ENCODE assay signal across 8 cellular contexts in genomic region chr11:64244966-64245365, GRCh38. TPM values are rescaled to one million over a fixed set of nuclear protein-coding genes. Genes with fewer than 3 reads are reported as not detected.
DNase-seq lines count a peak whose midpoint lies in the region; ATAC-seq and TF ChIP-seq lines count a peak whose summit lies in the region.

No MANE protein-coding gene starts in this region.

- H3K27me3 ChIP-seq in H7 (ENCODE audit: control insufficient read depth, insufficient read depth, low read length) (no peaks in the 10 kb centered on the region), gastroesophageal sphincter (no peaks in the 10 kb centered on the region)

- TF ChIP-seq POLR2A in gastroesophageal sphincter (IDR thresholded peaks at IDR 0.05) = no peak

- peaks cover 0 to 53% (median 42%) of the 10 kb centered on the region in 3 donors for H3K4me1 ChIP-seq in gastroesophageal sphincter

- 40% methylated on average over 1 of the region's 6 CpGs; no CpG with 5 or more reads in 1 of the 2 donors for WGBS in gastroesophageal sphincter (ENCODE audit: low coverage in 1 of 2), 2 donors

- no peaks in the 10 kb centered on the region for H3K9me3 ChIP-seq in gastroesophageal sphincter

- intact Hi-C loops in left colon (cut with DNase I, micrococcal nuclease) = no loop called here

- no peak for TF ChIP-seq EP300 in gastroesophageal sphincter (IDR thresholded peaks at IDR 0.05)

- H3K27ac ChIP-seq in gastroesophageal sphincter (peak overlapping the region in 3 of 4 donors; percentile 87 to 92 (median 88)), skin epidermis (peak overlapping the region; percentile 84 to 98 (median 92))

- peak overlapping the region; percentile 95; the same call in 1 of the 2 replicates for H3K4me3 ChIP-seq in H7 (ENCODE audit: insufficient read depth, low read depth, low read length)
- H3K4me3 ChIP-seq in WI38 (ENCODE audit: low read depth, low read length) = peak overlapping the region; percentile 91
- H3K4me3 ChIP-seq in gastroesophageal sphincter = peak overlapping the region in 1 of 2 donors; percentile 69
- H3K4me3 ChIP-seq in skin epidermis = peak overlapping the region; percentile 55 to 80 (median 69)

- H3K36me3 ChIP-seq in H7 (replicated peaks; ENCODE audit: control insufficient read depth, insufficient read depth, low read length) = peaks cover 10% of the 10 kb centered on the region
- peaks cover 0 to 15% of the 10 kb centered on the region in 2 donors for H3K36me3 ChIP-seq in gastroesophageal sphincter

- no peak for ATAC-seq in gastroesophageal sphincter
- ATAC-seq in left colon = no peak
- ATAC-seq in HG03025 (IDR thresholded peaks at IDR 0.05; ENCODE audit: low FRiP score, unreplicated experiment) = no peak

- no peak for TF ChIP-seq CTCF in WI38 (IDR thresholded peaks at IDR 0.05; ENCODE audit: low read depth, low read length)
- TF ChIP-seq CTCF in gastroesophageal sphincter (IDR thresholded peaks at IDR 0.05) = no peak

- DNase-seq in H7 (no peak), DMS153 treated with DMSO at 0.1 percent for 48 hours (lab: John Stamatoyannopoulos, UW; ENCODE audit: unreplicated experiment) (no peak), GM19240 (ENCODE audit: insufficient read length, low spot score) (no peak), left colon (no peak)

RNA-seq across cellular contexts. Expression of gene PPP1R14B, which starts 1.8 kb away (rescaled TPM):
- 461 and 540 TPM in 2 replicates for total RNA-seq in H7 (2014; rRNA removed; shearing (Covaris generic))
- total RNA-seq in gastroesophageal sphincter (100 to 1,000 TPM in 1 of 4 donors, 10 to 100 TPM in 3; 37.2 to 123 (median 70.9) TPM), left colon (100 to 1,000 TPM in 1 of 2 donors, 10 to 100 TPM in 1; 96.2 to 147 TPM)

RNA-seq across cellular contexts. Expression of gene FKBP2, which starts 4.1 kb away (rescaled TPM):
- 62.0 and 63.8 TPM in 2 replicates for total RNA-seq in H7 (2014; rRNA removed; shearing (Covaris generic))
- total RNA-seq in gastroesophageal sphincter = 10 to 100 TPM; 45.5 to 78.3 (median 58.4) TPM
- 100 to 1,000 TPM in 1 of 2 donors, 10 to 100 TPM in 1; 78.5 to 104 TPM for total RNA-seq in left colon

RNA-seq across cellular contexts. Expression of gene PLCB3, which starts 6.4 kb away (rescaled TPM):
- 70.0 and 87.0 TPM in 2 replicates for total RNA-seq in H7 (2014; rRNA removed; shearing (Covaris generic))
- total RNA-seq in gastroesophageal sphincter (10 to 100 TPM; 16.2 to 33.2 (median 25.1) TPM), left colon (10 to 100 TPM; 69.9 to 92.2 TPM)

RNA-seq across cellular contexts. Expression of gene VEGFB, which starts 10.6 kb away (rescaled TPM):
- total RNA-seq in H7 (2014; rRNA removed; shearing (Covaris generic)) = 17.6 and 22.4 TPM in 2 replicates
- 100 to 1,000 TPM in 2 of 4 donors, 10 to 100 TPM in 2; 49.9 to 152 (median 88.6) TPM for total RNA-seq in gastroesophageal sphincter
- 10 to 100 TPM; 40.8 to 68.8 TPM for total RNA-seq in left colon

RNA-seq across cellular contexts. Expression of gene DNAJC4, which starts 14.6 kb away (rescaled TPM):
- total RNA-seq in H7 (2014; rRNA removed; shearing (Covaris generic)) = 12.0 and 18.0 TPM in 2 replicates
- 10 to 100 TPM in 3 of 4 donors, 1 to 10 TPM in 1; 7.1 to 33.5 (median 28.9) TPM for total RNA-seq in gastroesophageal sphincter
- total RNA-seq in left colon = 10 to 100 TPM; 54.8 to 60.6 TPM
